Comparison of ENCODE assay signal across 8 cellular contexts in the genomic region with DNA sequence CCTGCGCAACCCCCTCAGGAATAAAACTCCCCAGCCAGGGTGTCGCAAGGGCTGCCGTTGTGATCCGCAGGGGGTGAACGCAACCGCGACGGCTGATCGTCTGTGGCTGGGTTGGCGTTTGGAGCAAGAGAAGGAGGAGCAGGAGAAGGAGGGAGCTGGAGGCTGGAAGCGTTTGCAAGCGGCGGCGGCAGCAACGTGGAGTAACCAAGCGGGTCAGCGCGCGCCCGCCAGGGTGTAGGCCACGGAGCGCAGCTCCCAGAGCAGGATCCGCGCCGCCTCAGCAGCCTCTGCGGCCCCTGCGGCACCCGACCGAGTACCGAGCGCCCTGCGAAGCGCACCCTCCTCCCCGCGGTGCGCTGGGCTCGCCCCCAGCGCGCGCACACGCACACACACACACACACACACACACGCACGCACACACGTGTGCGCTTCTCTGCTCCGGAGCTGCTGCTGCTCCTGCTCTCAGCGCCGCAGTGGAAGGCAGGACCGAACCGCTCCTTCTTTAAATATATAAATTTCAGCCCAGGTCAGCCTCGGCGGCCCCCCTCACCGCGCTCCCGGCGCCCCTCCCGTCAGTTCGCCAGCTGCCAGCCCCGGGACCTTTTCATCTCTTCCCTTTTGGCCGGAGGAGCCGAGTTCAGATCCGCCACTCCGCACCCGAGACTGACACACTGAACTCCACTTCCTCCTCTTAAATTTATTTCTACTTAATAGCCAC. TPM values are rescaled to one million over a fixed set of nuclear protein-coding genes. Genes with fewer than 3 reads are reported as not detected.
DNase-seq lines count a peak whose midpoint lies in the region; ATAC-seq and TF ChIP-seq lines count a peak whose summit lies in the region.

No MANE protein-coding gene starts in this region.

- no peaks in the 10 kb centered on the region for H3K27me3 ChIP-seq in endocrine pancreas (ENCODE audit: control insufficient read depth, insufficient read depth, low read length)
- H3K27me3 ChIP-seq in mesendoderm (ENCODE audit: insufficient read depth, low read length, poor library complexity) = peaks cover 6% of the 10 kb centered on the region
- no peaks in the 10 kb centered on the region for H3K27me3 ChIP-seq in suprapubic skin

- WGBS in mesendoderm (ENCODE audit: extremely low coverage, insufficient coverage, low lambda C conversion rate) = no CpG with 5 or more reads among the region's 64 CpGs
- 1% methylated on average over 40 of the region's 64 CpGs for WGBS in suprapubic skin

- peak; percentile 67 for ATAC-seq in HG02588 (IDR thresholded peaks at IDR 0.05; ENCODE audit: unreplicated experiment)

- H3K4me2 ChIP-seq in mesendoderm (ENCODE audit: low read length) = peak overlapping the region; percentile 97

- H3K4me1 ChIP-seq in endocrine pancreas (ENCODE audit: control insufficient read depth, insufficient read depth, low read length) (peaks cover 5% of the 10 kb centered on the region), mesendoderm (ENCODE audit: control insufficient read depth, low read depth, low read length) (peaks cover 3% of the 10 kb centered on the region), suprapubic skin (peaks cover 36% of the 10 kb centered on the region)

- H4K8ac ChIP-seq in mesendoderm (ENCODE audit: low read depth, low read length) = no peak overlapping the region

- no peaks in the 10 kb centered on the region for H3K79me1 ChIP-seq in mesendoderm (ENCODE audit: low read length)

- peak overlapping the region; percentile 52 for H3K4me3 ChIP-seq in GM12864 (ENCODE audit: low read depth, low read length)
- peak overlapping the region; percentile 70 for H3K4me3 ChIP-seq in endocrine pancreas (ENCODE audit: control insufficient read depth, insufficient read depth, low read length)
- peak overlapping the region; percentile 46 for H3K4me3 ChIP-seq in mesendoderm (ENCODE audit: low read length)
- H3K4me3 ChIP-seq in suprapubic skin = peak overlapping the region; percentile 77

- H2BK5ac ChIP-seq in mesendoderm (ENCODE audit: low read length) = no peak overlapping the region

- H3K9me3 ChIP-seq in endocrine pancreas (ENCODE audit: control insufficient read depth, low read length) (no peaks in the 10 kb centered on the region), suprapubic skin (no peaks in the 10 kb centered on the region)

- H3K36me3 ChIP-seq in endocrine pancreas (ENCODE audit: control insufficient read depth, insufficient read depth, low read length) (no peaks in the 10 kb centered on the region), mesendoderm (ENCODE audit: control insufficient read depth, insufficient read depth, low read length) (no peaks in the 10 kb centered on the region), suprapubic skin (no peaks in the 10 kb centered on the region)

- H4K5ac ChIP-seq in mesendoderm (ENCODE audit: low read length) = no peak overlapping the region

- no peaks in the 10 kb centered on the region for H3K79me2 ChIP-seq in mesendoderm (ENCODE audit: control insufficient read depth, insufficient read depth, low read length)

- H3K56ac ChIP-seq in mesendoderm (ENCODE audit: low read length) = peak overlapping the region; percentile 79

- TF ChIP-seq POLR2A in suprapubic skin (IDR thresholded peaks at IDR 0.05) = no peak

- DNase-seq in GM12864 (ENCODE audit: low read depth) (no peak), NAMALWA (ENCODE audit: low spot score) (peak; percentile 55), UCSD-AML1 (lab: John Stamatoyannopoulos, UW; ENCODE audit: unreplicated experiment) (peak; percentile 27), mesendoderm (peak; percentile 78), suprapubic skin (ENCODE audit: low spot score in 2 of 2) (peak; percentile 84 to 87)

- H3K23ac ChIP-seq in mesendoderm (ENCODE audit: low read length) = peak overlapping the region; percentile 25

- TF ChIP-seq CTCF in 22Rv1 (IDR thresholded peaks at IDR 0.05) (no peak), GM12864 (IDR thresholded peaks at IDR 0.05; ENCODE audit: low read depth, low read length, missing control alignments) (no peak), suprapubic skin (IDR thresholded peaks at IDR 0.05) (no peak)

- H2BK15ac ChIP-seq in mesendoderm (replicated peaks; ENCODE audit: low read depth) = no peak overlapping the region

- H2AK5ac ChIP-seq in mesendoderm (ENCODE audit: low read length) = no peak overlapping the region

- H3K4ac ChIP-seq in mesendoderm (ENCODE audit: low read depth, low read length) = no peak overlapping the region

- H2BK120ac ChIP-seq in mesendoderm (ENCODE audit: low read depth, low read length) = no peak overlapping the region

- peak overlapping the region; percentile 24 for H3K9ac ChIP-seq in endocrine pancreas (ENCODE audit: control insufficient read depth, insufficient read depth, low read length)
- peak overlapping the region; percentile 62 for H3K9ac ChIP-seq in mesendoderm (ENCODE audit: low read length)

- H3K27ac ChIP-seq in 22Rv1 (peak overlapping the region; percentile 38), mesendoderm (ENCODE audit: low read depth, low read length) (no peak overlapping the region), suprapubic skin (peak overlapping the region; percentile 78)

- TF ChIP-seq EP300 in suprapubic skin (IDR thresholded peaks at IDR 0.05) = no peak

- no peak overlapping the region for H3K18ac ChIP-seq in mesendoderm (ENCODE audit: low read length)

RNA-seq across cellular contexts. Expression of gene TGFB2, which starts 0.7 kb away (rescaled TPM):
- 0.97 TPM for polyA plus RNA-seq in mesendoderm (2013, experiment 1 of 2)
- 0.81 TPM for polyA plus RNA-seq in mesendoderm (2013, experiment 2 of 2)
- 1 to 10 TPM in 3 of 4 donors, under 1 TPM in 1; 0.60 to 3.9 (median 3.0) TPM for total RNA-seq in suprapubic skin
